In the genomic region with DNA sequence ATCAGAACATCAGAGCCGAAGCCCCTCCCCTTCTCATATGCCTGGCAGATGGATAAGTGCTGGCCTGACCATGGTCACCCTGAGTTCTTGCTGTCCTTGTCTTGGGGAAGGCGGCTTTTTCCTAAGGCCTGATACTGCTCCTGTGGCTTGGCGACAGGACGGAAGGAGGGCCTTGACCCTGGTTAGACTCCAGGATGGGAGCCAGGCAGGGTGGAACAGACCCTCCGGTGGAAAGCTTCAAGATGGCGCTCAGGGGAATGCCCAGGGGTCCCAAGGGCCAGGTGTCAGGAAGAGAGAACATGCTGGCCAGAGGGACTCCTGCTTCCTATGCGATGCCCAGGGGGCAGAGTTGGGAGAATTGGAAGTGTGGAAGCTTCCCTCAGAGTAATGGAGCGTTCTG, we compare ENCODE assay signal across 1 cellular context.
A peak's percentile ranks its signal among the peaks of the same experiment; 100 is the strongest.
TF ChIP-seq lines count a peak whose summit lies in the region.

No MANE protein-coding gene starts in this region.

TF ChIP-seq in HepG2, 621 proteins besides CTCF, POLR2A, EP300 and RAD21:
- TF ChIP-seq RBFOX2 (IDR thresholded peaks at IDR 0.05; ENCODE audit: low read depth, low read length) (no peak), ZBTB7A (CRISPR knock-in tag; IDR thresholded peaks at IDR 0.05) (peak; percentile 48; the same call in 1 of the 2 replicates)
